ENCODE assay signal across 8 cellular contexts in the genomic region with DNA sequence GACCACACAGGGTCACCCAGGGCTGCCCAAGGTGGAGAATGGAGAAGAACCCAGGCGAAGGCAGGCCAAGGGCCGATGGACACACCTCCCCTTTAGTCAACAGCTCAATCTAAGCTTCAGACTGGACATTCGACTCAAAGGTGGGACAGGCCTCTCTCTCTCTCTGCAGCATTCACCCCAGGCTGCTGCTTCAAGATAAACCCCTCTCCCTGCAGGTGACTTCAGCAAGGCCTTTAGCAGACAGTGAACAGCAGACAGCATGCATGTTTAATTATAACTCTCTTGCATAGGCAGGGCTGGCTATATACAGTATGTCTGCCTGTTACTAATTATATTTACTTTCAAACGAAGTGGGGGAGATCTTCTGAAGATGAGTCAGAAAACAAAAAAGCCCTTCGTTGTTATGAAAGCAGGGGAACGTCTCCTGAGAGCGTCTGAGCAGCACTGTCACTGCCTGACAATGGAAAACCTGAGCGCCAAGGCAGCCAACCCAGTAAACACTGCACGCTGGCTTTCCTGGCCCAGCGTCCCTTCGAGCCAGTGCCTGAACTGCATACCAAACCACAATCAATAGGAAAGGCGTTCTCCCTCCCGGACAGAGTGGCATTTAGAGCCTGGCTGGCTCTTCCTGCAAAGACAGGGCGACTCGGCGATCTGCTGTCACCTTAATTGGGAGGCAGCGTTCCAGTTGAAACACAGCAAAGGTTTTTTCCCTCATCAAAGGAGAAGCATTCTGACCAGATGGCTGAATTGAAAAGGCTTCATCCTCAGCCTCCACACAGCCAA. TPM values are rescaled to one million over a fixed set of nuclear protein-coding genes. Genes with fewer than 3 reads are reported as not detected.
DNase-seq lines count a peak whose midpoint lies in the region; ATAC-seq, FAIRE-seq and TF ChIP-seq lines count a peak whose summit lies in the region.

No MANE protein-coding gene starts in this region.

- intact Hi-C loops in Calu3 (cut with micrococcal nuclease; ENCODE audit: unreplicated experiment) (loop anchor here (5.0 kb wide), 1 partner anchor 207 kb away; no protein-coding TSS in a partner anchor), IMR-90 (cut with micrococcal nuclease) (loop anchor here (2.0 to 5.0 kb wide), 2 partner anchors 62 to 462 kb away; no protein-coding TSS in a partner anchor), body of pancreas (cut with DNase I) (no loop called here)

- peak; percentile 61 for TF ChIP-seq POLR2A in IMR-90 (IDR thresholded peaks at IDR 0.05; ENCODE audit: low read depth, low read length)
- TF ChIP-seq POLR2A in body of pancreas (IDR thresholded peaks at IDR 0.05), result peak in 2 of 3 donors; percentile 65 to 68

- H3K4me3 Mint-ChIP-seq in Calu3 (ENCODE audit: low read depth, unreplicated experiment), result peak overlapping the region; percentile 50

- H2AFZ ChIP-seq in IMR-90 (replicated peaks; ENCODE audit: low read length, poor library complexity), result peak overlapping the region; percentile 88

- POLR2A ChIA-PET in IMR-90 (lab: Charles Lee; ENCODE audit: unreplicated experiment), result no interaction called here

- peaks cover 46% of the 10 kb centered on the region for H3K9me1 ChIP-seq in IMR-90 (ENCODE audit: insufficient read depth, low read length)

- H2BK15ac ChIP-seq in IMR-90 (ENCODE audit: low read depth, low read length), result peak overlapping the region; percentile 91

- H3K56ac ChIP-seq in IMR-90 (ENCODE audit: extremely low read depth, insufficient read depth, low read length), result peak overlapping the region; percentile 73

- BruUV-seq in Calu3 (replicated peaks; lab: Mats Ljungman, UMichigan) (no TSS peak), IMR-90 (replicated peaks; lab: Mats Ljungman, UMichigan) (no TSS peak)

- H2BK5ac ChIP-seq in IMR-90 (ENCODE audit: low read depth, low read length, poor library complexity, severe bottlenecking), result peak overlapping the region; percentile 96

- peak overlapping the region; percentile 90 for H3K14ac ChIP-seq in IMR-90 (replicated peaks; ENCODE audit: low read depth, low read length)

- H3K18ac ChIP-seq in IMR-90 (ENCODE audit: low read depth, low read length), result peak overlapping the region; percentile 91

- H2AK9ac ChIP-seq in IMR-90 (replicated peaks; ENCODE audit: low read depth, low read length, poor library complexity), result peak overlapping the region; percentile 81

- DNase-seq in Calu3 (peak; percentile 79), IMR-90 (peak; percentile 92), body of pancreas (peak; percentile 61 to 67 (median 64)), left lobe of liver (ENCODE audit: low spot score) (peak; percentile 86), frontal cortex (ENCODE audit: low spot score in 2 of 2) (no peak)
- DNase-seq in stimulated activated CD4-positive, alpha-beta T cell treated with anti-CD3 and anti-CD28 coated beads, Interleukin-4, amount 100 ng/mL, for 24 hours, result peak; percentile 77

- H2BK120ac ChIP-seq in IMR-90 (ENCODE audit: low read depth, low read length), result peak overlapping the region; percentile 90

- H3K79me1 ChIP-seq in IMR-90 (ENCODE audit: low read depth in 1 of 2, low read length in 2 of 2), result peaks cover 0 to 3% of the 10 kb centered on the region in 2 experiments; a peak in 1 of 4 replicates

- H4K91ac ChIP-seq in IMR-90 (ENCODE audit: insufficient read depth, low read depth, low read length), result peak overlapping the region; percentile 95

- H3K4me1 ChIP-seq in IMR-90 (ENCODE audit: control insufficient read depth, insufficient read depth, low read length) (peaks cover 48% of the 10 kb centered on the region), body of pancreas (peaks cover 88% of the 10 kb centered on the region)

- H3K4me2 ChIP-seq in IMR-90 (ENCODE audit: low read depth, low read length), result peak overlapping the region; percentile 56

- peak overlapping the region; percentile 78 to 91 for H4K8ac ChIP-seq in IMR-90 (ENCODE audit: low read depth in 2 of 2, low read length in 2 of 2)

- TF ChIP-seq CTCF in Calu3 (IDR thresholded peaks at IDR 0.05; ENCODE audit: unreplicated experiment), result no peak
- no peak for TF ChIP-seq CTCF in IMR-90 (conservative IDR thresholded peaks at IDR 0.05; ENCODE audit: low read depth, low read length)
- TF ChIP-seq CTCF in body of pancreas (IDR thresholded peaks at IDR 0.05), result peak in 1 of 7 experiments; percentile 7

- peaks cover 44% of the 10 kb centered on the region for H3K4me1 Mint-ChIP-seq in Calu3 (ENCODE audit: low read depth, unreplicated experiment)

- peak overlapping the region; percentile 84 for H2AK5ac ChIP-seq in IMR-90 (ENCODE audit: low read depth, low read length)

- in situ Hi-C loops in IMR-90 (cut with MboI; ENCODE audit: low sequenced_read_pairs), result loop anchor here (25.0 kb wide), 1 partner anchor 212 kb away; no protein-coding TSS in a partner anchor

- peak overlapping the region; percentile 74 for H4K5ac ChIP-seq in IMR-90 (ENCODE audit: low read depth, low read length)

- no peak for FAIRE-seq in frontal cortex (lab: Jason Lieb, UNC)

- H4K20me1 ChIP-seq in IMR-90 (ENCODE audit: insufficient read depth, low read length), result no peaks in the 10 kb centered on the region; the same call in 1 of the 2 replicates

- H3K9me3 ChIP-seq in IMR-90 (ENCODE audit: control insufficient read depth, insufficient read depth, low read length) (no peaks in the 10 kb centered on the region), body of pancreas (no peaks in the 10 kb centered on the region)

- dilution Hi-C loops in IMR-90 (cut with HindIII; ENCODE audit: low sequenced_read_pairs, unreplicated experiment), result no loop called here

- H3K4me3 ChIP-seq in IMR-90 (ENCODE audit: insufficient read depth, low read depth, low read length) (peak overlapping the region; percentile 1; the same call in 1 of the 2 replicates), body of pancreas (no peak overlapping the region)

- peak; percentile 39 for ATAC-seq in GM21447 (IDR thresholded peaks at IDR 0.05; ENCODE audit: unreplicated experiment)
- ATAC-seq in IMR-90 (ENCODE audit: low read depth), result peak; percentile 52
- peak; percentile 82 for ATAC-seq in SK-N-SH treated with all-trans-retinoic acid at 6 μM for 48 hours
- peak; percentile 10 for ATAC-seq in body of pancreas
- peak; percentile 53 for ATAC-seq in left lobe of liver

- WGBS in IMR-90 (ENCODE audit: extremely low coverage in 2 of 2, insufficient read length in 1 of 2), 2 experiments, result 0% methylated on average over 3 of the region's 17 CpGs; no CpG with 5 or more reads in 1 of the 2 experiments
- 0 to 8% methylated on average over 9 to 17 of the region's 17 CpGs for WGBS in body of pancreas, 2 donors

- peak overlapping the region; percentile 98 for H2BK20ac ChIP-seq in IMR-90 (ENCODE audit: low read depth, low read length)

- TF ChIP-seq RAD21 in IMR-90 (IDR thresholded peaks at IDR 0.05; ENCODE audit: low read length), result no peak; the same call in 1 of the 2 replicates

- H3K27me3 Mint-ChIP-seq in Calu3 (ENCODE audit: unreplicated experiment), result no peaks in the 10 kb centered on the region

- H3K36me3 ChIP-seq in IMR-90 (ENCODE audit: control insufficient read depth, insufficient read depth, low read length), result no peaks in the 10 kb centered on the region
- H3K36me3 ChIP-seq in body of pancreas (replicated peaks in 1 of 2; ENCODE audit: insufficient read depth in 1 of 2, low read depth in 2 of 2), result no peaks in the 10 kb centered on the region

- H3K27ac Mint-ChIP-seq in Calu3 (ENCODE audit: unreplicated experiment), result peak overlapping the region; percentile 98

- CTCF ChIA-PET in Calu3 (lab: Charles Lee), result interaction anchor here (1.1 to 2.1 kb wide), 9 partner anchors 9 to 575 kb away, joined by 3 to 12 read pairs (median 6); no protein-coding TSS in a partner anchor
- CTCF ChIA-PET in IMR-90 (lab: Yijun Ruan, JAX), result no interaction called here

- no peaks in the 10 kb centered on the region for H3K9me3 Mint-ChIP-seq in Calu3 (ENCODE audit: low read depth, unreplicated experiment)

- peak overlapping the region; percentile 97 for H3K4ac ChIP-seq in IMR-90 (ENCODE audit: low read depth, low read length)

- H3K27ac ChIP-seq in IMR-90 (ENCODE audit: insufficient read depth, low read length) (peak overlapping the region; percentile 95), body of pancreas (peak overlapping the region; percentile 93 to 99 (median 97))

- peaks cover 42% of the 10 kb centered on the region for H3K36me3 Mint-ChIP-seq in Calu3 (ENCODE audit: insufficient read depth, unreplicated experiment)

- peak overlapping the region; percentile 56 for H3K9ac ChIP-seq in IMR-90 (ENCODE audit: low read depth, low read length)

- no peaks in the 10 kb centered on the region for H3K27me3 ChIP-seq in IMR-90 (ENCODE audit: control insufficient read depth, insufficient read depth, low read length)
- no peaks in the 10 kb centered on the region for H3K27me3 ChIP-seq in body of pancreas

- H3K23ac ChIP-seq in IMR-90 (ENCODE audit: low read depth, low read length), result peak overlapping the region; percentile 91

TF ChIP-seq in IMR-90, 13 proteins besides CTCF, POLR2A, EP300 and RAD21 (continues in another document):
- no peak for TF ChIP-seq ELK1 (IDR thresholded peaks at IDR 0.05; ENCODE audit: borderline replicate concordance, low read depth, low read length)

RNA-seq across cellular contexts. Expression of gene TOMM20, which starts 54.1 kb away (rescaled TPM):
- total RNA-seq in Calu3 (2022) (120 and 151 TPM in 2 replicates), IMR-90 (2012; rRNA removed) (75.3 and 135 TPM in 2 replicates), body of pancreas (10 to 100 TPM; 54.7 to 75.2 TPM), left lobe of liver (48.7 TPM), frontal cortex (205 TPM)
- 70.5 and 84.4 TPM in 2 replicates for polyA plus RNA-seq in IMR-90 (2012; rRNA removed)
- polyA plus RNA-seq in IMR-90 (2012; cell fraction: cytosol; rRNA removed), result 21.2 and 21.9 TPM in 2 replicates
- 5.2 and 27.0 TPM in 2 replicates for polyA plus RNA-seq in IMR-90 (2012; cell fraction: nucleus; rRNA removed; ENCODE audit: low replicate concordance)

Comparison
In these comparisons a context has a peak if more than half of its experiments do, and no peak if none do; other contexts are left out.
1. DNase-seq: peak in Calu3 (single experiment), IMR-90 (single experiment), body of pancreas (4 of 4), left lobe of liver (single experiment) and stimulated activated CD4-positive, alpha-beta T cell treated with anti-CD3 and anti-CD28 coated beads, Interleukin-4, amount 100 ng/mL, for 24 hours (single experiment); none in frontal cortex (0 of 2).
2. ATAC-seq: peak in every context shown above with its lines; median percentile 82 in SK-N-SH treated with all-trans-retinoic acid at 6 μM for 48 hours; 53 in left lobe of liver; 52 in IMR-90; 39 in GM21447; 10 in body of pancreas.